ENCODE assay signal across 1 cellular context in genomic region chr15:100596792-100597191, GRCh38.
TF ChIP-seq lines count a peak whose summit lies in the region.

No MANE protein-coding gene starts in this region.

TF ChIP-seq in K562, 482 proteins besides CTCF, POLR2A, EP300 and RAD21 (continued from another document and continues in another):
- peak; percentile 75; the same call in 1 of the 2 replicates for TF ChIP-seq ATF3 (IDR thresholded peaks at IDR 0.05)
- no peak for TF ChIP-seq ATF3 (CRISPR knock-in tag; conservative IDR thresholded peaks at IDR 0.05)
- TF ChIP-seq NBN (IDR thresholded peaks at IDR 0.05; ENCODE audit: low read depth), result peak; percentile 64
- 0 out of 2 replicates have a peak, but pooled peaks have one; percentile 29 for TF ChIP-seq ETS1 (conservative IDR thresholded peaks at IDR 0.05; ENCODE audit: control insufficient read depth, low read depth, low read length)
- TF ChIP-seq SMARCE1 (IDR thresholded peaks at IDR 0.05), result 0 out of 2 replicates have a peak, but pooled peaks have one; percentile 27
- TF ChIP-seq ARID3A (IDR thresholded peaks at IDR 0.05; ENCODE audit: borderline replicate concordance, low read depth, low read length), result peak; percentile 76; the same call in 1 of the 2 replicates
- no peak for TF ChIP-seq XRCC3 (IDR thresholded peaks at IDR 0.05)
- peak; percentile 46; the same call in 1 of the 2 replicates for TF ChIP-seq TCF3 (CRISPR knock-in tag; IDR thresholded peaks at IDR 0.05)
- no peak for TF ChIP-seq ELK3 (CRISPR knock-in tag; IDR thresholded peaks at IDR 0.05)
- TF ChIP-seq, protein P1, sequence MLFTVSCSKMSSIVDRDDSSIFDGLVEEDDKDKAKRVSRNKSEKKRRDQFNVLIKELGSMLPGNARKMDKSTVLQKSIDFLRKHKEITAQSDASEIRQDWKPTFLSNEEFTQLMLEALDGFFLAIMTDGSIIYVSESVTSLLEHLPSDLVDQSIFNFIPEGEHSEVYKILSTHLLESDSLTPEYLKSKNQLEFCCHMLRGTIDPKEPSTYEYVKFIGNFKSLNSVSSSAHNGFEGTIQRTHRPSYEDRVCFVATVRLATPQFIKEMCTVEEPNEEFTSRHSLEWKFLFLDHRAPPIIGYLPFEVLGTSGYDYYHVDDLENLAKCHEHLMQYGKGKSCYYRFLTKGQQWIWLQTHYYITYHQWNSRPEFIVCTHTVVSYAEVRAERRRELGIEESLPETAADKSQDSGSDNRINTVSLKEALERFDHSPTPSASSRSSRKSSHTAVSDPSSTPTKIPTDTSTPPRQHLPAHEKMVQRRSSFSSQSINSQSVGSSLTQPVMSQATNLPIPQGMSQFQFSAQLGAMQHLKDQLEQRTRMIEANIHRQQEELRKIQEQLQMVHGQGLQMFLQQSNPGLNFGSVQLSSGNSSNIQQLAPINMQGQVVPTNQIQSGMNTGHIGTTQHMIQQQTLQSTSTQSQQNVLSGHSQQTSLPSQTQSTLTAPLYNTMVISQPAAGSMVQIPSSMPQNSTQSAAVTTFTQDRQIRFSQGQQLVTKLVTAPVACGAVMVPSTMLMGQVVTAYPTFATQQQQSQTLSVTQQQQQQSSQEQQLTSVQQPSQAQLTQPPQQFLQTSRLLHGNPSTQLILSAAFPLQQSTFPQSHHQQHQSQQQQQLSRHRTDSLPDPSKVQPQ (CRISPR knock-in tag; IDR thresholded peaks at IDR 0.05; ENCODE audit: borderline replicate concordance), result no peak
- TF ChIP-seq NFRKB (IDR thresholded peaks at IDR 0.05; ENCODE audit: low read depth), result no peak
- TF ChIP-seq EP400 (IDR thresholded peaks at IDR 0.05), result peak; percentile 88
- no peak for TF ChIP-seq RBM25 (IDR thresholded peaks at IDR 0.05; ENCODE audit: low read depth, low read length, severe bottlenecking)
- TF ChIP-seq RCOR1 (IDR thresholded peaks at IDR 0.05; ENCODE audit: borderline replicate concordance in 1 of 2, low read depth in 2 of 2, low read length in 2 of 2), result peak; percentile 77 to 79
- TF ChIP-seq, protein P2, sequence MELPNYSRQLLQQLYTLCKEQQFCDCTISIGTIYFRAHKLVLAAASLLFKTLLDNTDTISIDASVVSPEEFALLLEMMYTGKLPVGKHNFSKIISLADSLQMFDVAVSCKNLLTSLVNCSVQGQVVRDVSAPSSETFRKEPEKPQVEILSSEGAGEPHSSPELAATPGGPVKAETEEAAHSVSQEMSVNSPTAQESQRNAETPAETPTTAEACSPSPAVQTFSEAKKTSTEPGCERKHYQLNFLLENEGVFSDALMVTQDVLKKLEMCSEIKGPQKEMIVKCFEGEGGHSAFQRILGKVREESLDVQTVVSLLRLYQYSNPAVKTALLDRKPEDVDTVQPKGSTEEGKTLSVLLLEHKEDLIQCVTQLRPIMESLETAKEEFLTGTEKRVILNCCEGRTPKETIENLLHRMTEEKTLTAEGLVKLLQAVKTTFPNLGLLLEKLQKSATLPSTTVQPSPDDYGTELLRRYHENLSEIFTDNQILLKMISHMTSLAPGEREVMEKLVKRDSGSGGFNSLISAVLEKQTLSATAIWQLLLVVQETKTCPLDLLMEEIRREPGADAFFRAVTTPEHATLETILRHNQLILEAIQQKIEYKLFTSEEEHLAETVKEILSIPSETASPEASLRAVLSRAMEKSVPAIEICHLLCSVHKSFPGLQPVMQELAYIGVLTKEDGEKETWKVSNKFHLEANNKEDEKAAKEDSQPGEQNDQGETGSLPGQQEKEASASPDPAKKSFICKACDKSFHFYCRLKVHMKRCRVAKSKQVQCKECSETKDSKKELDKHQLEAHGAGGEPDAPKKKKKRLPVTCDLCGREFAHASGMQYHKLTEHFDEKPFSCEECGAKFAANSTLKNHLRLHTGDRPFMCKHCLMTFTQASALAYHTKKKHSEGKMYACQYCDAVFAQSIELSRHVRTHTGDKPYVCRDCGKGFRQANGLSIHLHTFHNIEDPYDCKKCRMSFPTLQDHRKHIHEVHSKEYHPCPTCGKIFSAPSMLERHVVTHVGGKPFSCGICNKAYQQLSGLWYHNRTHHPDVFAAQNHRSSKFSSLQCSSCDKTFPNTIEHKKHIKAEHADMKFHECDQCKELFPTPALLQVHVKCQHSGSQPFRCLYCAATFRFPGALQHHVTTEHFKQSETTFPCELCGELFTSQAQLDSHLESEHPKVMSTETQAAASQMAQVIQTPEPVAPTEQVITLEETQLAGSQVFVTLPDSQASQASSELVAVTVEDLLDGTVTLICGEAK (IDR thresholded peaks at IDR 0.05), result no peak
- TF ChIP-seq, protein P2 (CRISPR knock-in tag; IDR thresholded peaks at IDR 0.05), result no peak
- TF ChIP-seq BCOR (IDR thresholded peaks at IDR 0.05), result 0 out of 2 replicates have a peak, but pooled peaks have one; percentile 35
- TF ChIP-seq, protein P3, sequence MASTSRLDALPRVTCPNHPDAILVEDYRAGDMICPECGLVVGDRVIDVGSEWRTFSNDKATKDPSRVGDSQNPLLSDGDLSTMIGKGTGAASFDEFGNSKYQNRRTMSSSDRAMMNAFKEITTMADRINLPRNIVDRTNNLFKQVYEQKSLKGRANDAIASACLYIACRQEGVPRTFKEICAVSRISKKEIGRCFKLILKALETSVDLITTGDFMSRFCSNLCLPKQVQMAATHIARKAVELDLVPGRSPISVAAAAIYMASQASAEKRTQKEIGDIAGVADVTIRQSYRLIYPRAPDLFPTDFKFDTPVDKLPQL (IDR thresholded peaks at IDR 0.05; ENCODE audit: extremely low read depth, insufficient read length), result no peak
- TF ChIP-seq XRCC5 (IDR thresholded peaks at IDR 0.05; ENCODE audit: low read depth, low read length), result no peak
- peak; percentile 75 for TF ChIP-seq CEBPB (tag; IDR thresholded peaks at IDR 0.05)
- no peak for TF ChIP-seq IRF9 (tag; IDR thresholded peaks at IDR 0.05)
- TF ChIP-seq RNF2 (IDR thresholded peaks at IDR 0.05), result no peak
- TF ChIP-seq TCFL5 (CRISPR knock-in tag; conservative IDR thresholded peaks at IDR 0.05), result no peak
- peak; percentile 84 for TF ChIP-seq NCOA1 (IDR thresholded peaks at IDR 0.05; ENCODE audit: low read depth)
- TF ChIP-seq TAF1 (IDR thresholded peaks at IDR 0.05; ENCODE audit: control insufficient read depth, extremely low read depth, insufficient read depth, low read length, severe bottlenecking), result peak; percentile 45
- TF ChIP-seq CC2D1A (IDR thresholded peaks at IDR 0.05), result 0 out of 2 replicates have a peak, but pooled peaks have one; percentile 20
- 0 out of 2 replicates have a peak, but pooled peaks have one; percentile 46 for TF ChIP-seq MXI1 (IDR thresholded peaks at IDR 0.05; ENCODE audit: low read depth, low read length)
- TF ChIP-seq CBX3 (IDR thresholded peaks at IDR 0.05; ENCODE audit: borderline replicate concordance in 1 of 2, low read length in 2 of 2), result peak in 1 of 2 experiments; percentile 53; a peak in 1 of 3 replicates
- peak in 2 of 3 experiments; percentile 53 to 69 for TF ChIP-seq YY1 (IDR thresholded peaks at IDR 0.05; ENCODE audit: borderline replicate concordance in 1 of 3, control insufficient read depth in 1 of 3, extremely low read depth in 1 of 3, insufficient read depth in 3 of 3, insufficient read length in 1 of 3, insufficient replicate concordance in 2 of 3, low read depth in 1 of 3, low read length in 2 of 3)
- peak; percentile 60 for TF ChIP-seq CBFA2T3 (IDR thresholded peaks at IDR 0.05)
- TF ChIP-seq, protein P4, sequence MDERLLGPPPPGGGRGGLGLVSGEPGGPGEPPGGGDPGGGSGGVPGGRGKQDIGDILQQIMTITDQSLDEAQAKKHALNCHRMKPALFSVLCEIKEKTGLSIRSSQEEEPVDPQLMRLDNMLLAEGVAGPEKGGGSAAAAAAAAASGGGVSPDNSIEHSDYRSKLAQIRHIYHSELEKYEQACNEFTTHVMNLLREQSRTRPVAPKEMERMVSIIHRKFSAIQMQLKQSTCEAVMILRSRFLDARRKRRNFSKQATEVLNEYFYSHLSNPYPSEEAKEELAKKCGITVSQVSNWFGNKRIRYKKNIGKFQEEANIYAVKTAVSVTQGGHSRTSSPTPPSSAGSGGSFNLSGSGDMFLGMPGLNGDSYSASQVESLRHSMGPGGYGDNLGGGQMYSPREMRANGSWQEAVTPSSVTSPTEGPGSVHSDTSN (CRISPR knock-in tag; IDR thresholded peaks at IDR 0.05; ENCODE audit: low read depth), result no peak
- TF ChIP-seq, protein P4 (tag; conservative IDR thresholded peaks at IDR 0.05; ENCODE audit: low read depth), result 0 out of 2 replicates have a peak, but pooled peaks have one; percentile 24
- peak; percentile 45 for TF ChIP-seq RBBP5 (IDR thresholded peaks at IDR 0.05; ENCODE audit: borderline replicate concordance, insufficient read depth, low read length, poor library complexity, severe bottlenecking)
